Comparison of ENCODE assay signal across 8 cellular contexts in genomic region chr18:75208055-75208835, GRCh38. TPM values are rescaled to one million over a fixed set of nuclear protein-coding genes. Genes with fewer than 3 reads are reported as not detected.
DNase-seq lines count a peak whose midpoint lies in the region; ATAC-seq and TF ChIP-seq lines count a peak whose summit lies in the region.

No MANE protein-coding gene starts in this region.

- H3K9me3 ChIP-seq in PC-3 (ENCODE audit: low read length) (no peaks in the 10 kb centered on the region), aorta (ENCODE audit: control insufficient read depth, low read length) (no peaks in the 10 kb centered on the region)

- peak overlapping the region; percentile 81 for H3K9ac ChIP-seq in PC-3 (ENCODE audit: low read length)

- DNase-seq in AG08396 (ENCODE audit: low spot score) (peak; percentile 65), PC-3 (peak; percentile 37), fibroblast of pulmonary artery (ENCODE audit: low read depth) (peak; percentile 61), nucleus accumbens (lab: John Stamatoyannopoulos, UW) (peak in 39 of 56 donors; percentile 26 to 78 (median 60)), aorta (peak; percentile 67 to 83)
- DNase-seq in activated T-helper 9 cell treated with anti-CD3 and anti-CD28 coated beads, Interleukin-2, amount 50 U/mL, for 16 hours (ENCODE audit: low read depth) = peak; percentile 19

- peaks cover 63% of the 10 kb centered on the region for H3K79me2 ChIP-seq in PC-3 (ENCODE audit: low read length)

- H3K27ac ChIP-seq in PC-3 (ENCODE audit: low read length) = peak overlapping the region; percentile 89
- H3K27ac ChIP-seq in aorta (ENCODE audit: low read depth in 1 of 2, low read length in 2 of 2) = peak overlapping the region; percentile 81 to 98

- peak overlapping the region; percentile 64 for H2AFZ ChIP-seq in PC-3 (ENCODE audit: low read length)

- no peaks in the 10 kb centered on the region for H3K9me2 ChIP-seq in PC-3 (replicated peaks; ENCODE audit: low read length)

- H4K20me1 ChIP-seq in PC-3 (ENCODE audit: low read length) = 0 out of 2 replicates have a peak, but pooled peaks cover 8% of the 10 kb centered on the region

- BruUV-seq in PC-3 (replicated peaks; lab: Mats Ljungman, UMichigan) = no TSS peak

- peak; percentile 3 for ATAC-seq in GM19025 (IDR thresholded peaks at IDR 0.05; ENCODE audit: low read depth, unreplicated experiment)
- ATAC-seq in HG03439 (IDR thresholded peaks at IDR 0.05; ENCODE audit: unreplicated experiment) = peak; percentile 1
- ATAC-seq in PC-3 = peak; percentile 12
- peak; percentile 30 for ATAC-seq in aorta (ENCODE audit: low FRiP score)

- H3F3A ChIP-seq in PC-3 (ENCODE audit: low read length, unreplicated experiment) = peaks cover 9% of the 10 kb centered on the region

- H3K4me3 ChIP-seq in PC-3 (ENCODE audit: low read length) (peak overlapping the region; percentile 92), fibroblast of pulmonary artery (replicated peaks; ENCODE audit: low read depth, low read length) (peak overlapping the region; percentile 86), aorta (ENCODE audit: low read length in 2 of 2) (peak overlapping the region; percentile 70 to 94)

- TF ChIP-seq CTCF in PC-3 (conservative IDR thresholded peaks at IDR 0.05; ENCODE audit: low read depth, low read length) (no peak), fibroblast of pulmonary artery (IDR thresholded peaks at IDR 0.05; ENCODE audit: low read length, missing control alignments) (no peak)

- POLR2A ChIA-PET in PC-3 (lab: Charles Lee; ENCODE audit: unreplicated experiment) = no interaction called here

- intact Hi-C loops in PC-3 (cut with micrococcal nuclease) = loop anchor here (1.0 to 5.0 kb wide), 2 partner anchors 137 to 556 kb away; no protein-coding TSS in a partner anchor
- intact Hi-C loops in aorta (cut with DNase I) = loop anchor here in 1 of 2 donors (10.0 kb wide), 1 partner anchor 553 kb away; no protein-coding TSS in a partner anchor

- H3K4me1 ChIP-seq in PC-3 (ENCODE audit: insufficient read depth, low read length) (peaks cover 28% of the 10 kb centered on the region), aorta (ENCODE audit: control insufficient read depth in 1 of 2, insufficient read depth in 2 of 2, low read length in 2 of 2) (peaks cover 0 to 2% of the 10 kb centered on the region in 2 donors)

- H3K27me3 ChIP-seq in PC-3 (ENCODE audit: low read length) = no peaks in the 10 kb centered on the region
- H3K27me3 ChIP-seq in aorta (ENCODE audit: control insufficient read depth in 1 of 2, insufficient read depth in 2 of 2, low read length in 1 of 2) = no peaks in the 10 kb centered on the region

- CTCF ChIA-PET in PC-3 (lab: Charles Lee) = no interaction called here

- 1% methylated on average over 69 to 73 of the region's 73 CpGs for WGBS in aorta, 2 donors

- H3K36me3 ChIP-seq in PC-3 (ENCODE audit: low read depth, low read length) = no peaks in the 10 kb centered on the region
- no peaks in the 10 kb centered on the region for H3K36me3 ChIP-seq in aorta (ENCODE audit: control insufficient read depth in 1 of 2, insufficient read depth in 2 of 2, low read length in 1 of 2)

- H3K4me2 ChIP-seq in PC-3 (ENCODE audit: low read length) = peak overlapping the region; percentile 92

RNA-seq across cellular contexts. Expression of gene PTGR3, which starts 0.7 kb away (rescaled TPM):
- total RNA-seq in PC-3 (2014; rRNA removed) = 8.2 and 8.3 TPM in 2 replicates
- 10 to 100 TPM; 16.9 to 28.6 TPM for total RNA-seq in aorta
- 1 to 10 TPM; 8.8 to 9.4 TPM for polyA plus RNA-seq in aorta

RNA-seq across cellular contexts. Expression of gene TSHZ1, which starts 2.4 kb away (rescaled TPM):
- total RNA-seq in PC-3 (2014; rRNA removed) (5.6 and 7.5 TPM in 2 replicates), aorta (10 to 100 TPM; 15.9 to 26.0 TPM)
- polyA plus RNA-seq in aorta = 1 to 10 TPM; 3.3 to 7.7 TPM

Comparison
In these comparisons a context has a peak if more than half of its experiments do, and no peak if none do; other contexts are left out.
1. Peak in every context shown above with its lines: DNase-seq, ATAC-seq, H3K4me3 ChIP-seq and H3K27ac ChIP-seq.
2. DNase-seq: peak in every context shown above with its lines; median percentile 75 in aorta; 65 in AG08396; 61 in fibroblast of pulmonary artery; 60 in nucleus accumbens; 37 in PC-3; 19 in activated T-helper 9 cell treated with anti-CD3 and anti-CD28 coated beads, Interleukin-2, amount 50 U/mL, for 16 hours.